1 cellular context compared by ENCODE assay signal in the genomic region with DNA sequence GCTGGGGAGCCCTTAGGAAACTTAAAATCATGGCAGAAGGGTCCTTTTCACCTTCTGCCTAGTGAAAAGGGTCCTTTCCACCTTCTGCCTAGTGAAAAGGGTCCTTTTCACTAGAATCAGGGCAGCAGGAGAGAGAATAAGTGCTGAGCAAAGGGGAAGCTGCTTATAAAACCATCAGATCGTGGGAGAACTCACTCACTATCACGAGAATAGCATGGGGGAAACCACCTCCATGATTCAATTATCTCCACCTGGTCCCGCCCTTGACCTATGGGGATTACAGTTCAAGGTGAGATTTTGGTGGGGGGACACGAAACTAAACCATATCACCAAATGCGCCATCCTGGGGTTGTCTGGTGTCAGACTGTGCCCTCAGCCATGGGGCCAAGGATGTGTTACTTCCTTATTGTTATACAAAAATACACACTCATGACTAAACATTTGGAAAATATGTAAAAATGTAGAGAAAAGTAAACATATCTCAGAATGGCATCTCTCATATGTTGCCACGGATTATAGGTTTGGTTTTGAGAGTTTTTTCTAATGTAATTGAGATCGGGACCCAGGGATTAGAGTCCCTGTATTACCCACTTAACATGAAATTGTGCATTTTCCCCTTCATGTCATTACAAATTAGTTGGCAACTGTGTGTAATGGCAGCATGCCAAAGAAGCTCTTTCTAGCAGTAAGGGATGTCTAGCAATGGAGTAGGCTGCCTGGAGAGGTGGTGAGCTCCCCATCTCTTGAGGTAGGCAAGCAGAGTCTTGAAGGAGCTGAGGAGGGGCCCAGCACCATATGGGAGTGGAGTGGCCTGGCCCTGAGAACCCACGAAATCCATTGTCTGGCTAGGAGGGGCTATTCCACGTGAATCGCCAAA.
TF ChIP-seq lines count a peak whose summit lies in the region.

No MANE protein-coding gene starts in this region.

TF ChIP-seq in GM23338, 12 proteins besides CTCF, POLR2A, EP300 and RAD21:
- TF ChIP-seq, protein P1, sequence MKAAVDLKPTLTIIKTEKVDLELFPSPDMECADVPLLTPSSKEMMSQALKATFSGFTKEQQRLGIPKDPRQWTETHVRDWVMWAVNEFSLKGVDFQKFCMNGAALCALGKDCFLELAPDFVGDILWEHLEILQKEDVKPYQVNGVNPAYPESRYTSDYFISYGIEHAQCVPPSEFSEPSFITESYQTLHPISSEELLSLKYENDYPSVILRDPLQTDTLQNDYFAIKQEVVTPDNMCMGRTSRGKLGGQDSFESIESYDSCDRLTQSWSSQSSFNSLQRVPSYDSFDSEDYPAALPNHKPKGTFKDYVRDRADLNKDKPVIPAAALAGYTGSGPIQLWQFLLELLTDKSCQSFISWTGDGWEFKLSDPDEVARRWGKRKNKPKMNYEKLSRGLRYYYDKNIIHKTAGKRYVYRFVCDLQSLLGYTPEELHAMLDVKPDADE (IDR thresholded peaks at IDR 0.05), result no peak
- TF ChIP-seq ZNF331 (CRISPR knock-in tag; IDR thresholded peaks at IDR 0.05; ENCODE audit: low read depth) (no peak), STAT1 (IDR thresholded peaks at IDR 0.05; ENCODE audit: unreplicated experiment) (no peak), EZH2 (IDR thresholded peaks at IDR 0.05; ENCODE audit: low read depth, unreplicated experiment) (no peak), JUNB (IDR thresholded peaks at IDR 0.05; ENCODE audit: unreplicated experiment) (no peak), NANOG (IDR thresholded peaks at IDR 0.05; ENCODE audit: borderline replicate concordance) (no peak), EZH2phosphoT487 (IDR thresholded peaks at IDR 0.05; ENCODE audit: unreplicated experiment) (no peak), CREB1 (CRISPR knock-in tag; IDR thresholded peaks at IDR 0.05; ENCODE audit: low read depth) (no peak), POLR2AphosphoS5 (IDR thresholded peaks at IDR 0.05; ENCODE audit: low read depth) (no peak), ZNF114 (CRISPR knock-in tag; IDR thresholded peaks at IDR 0.05) (no peak)
- TF ChIP-seq, protein P2, sequence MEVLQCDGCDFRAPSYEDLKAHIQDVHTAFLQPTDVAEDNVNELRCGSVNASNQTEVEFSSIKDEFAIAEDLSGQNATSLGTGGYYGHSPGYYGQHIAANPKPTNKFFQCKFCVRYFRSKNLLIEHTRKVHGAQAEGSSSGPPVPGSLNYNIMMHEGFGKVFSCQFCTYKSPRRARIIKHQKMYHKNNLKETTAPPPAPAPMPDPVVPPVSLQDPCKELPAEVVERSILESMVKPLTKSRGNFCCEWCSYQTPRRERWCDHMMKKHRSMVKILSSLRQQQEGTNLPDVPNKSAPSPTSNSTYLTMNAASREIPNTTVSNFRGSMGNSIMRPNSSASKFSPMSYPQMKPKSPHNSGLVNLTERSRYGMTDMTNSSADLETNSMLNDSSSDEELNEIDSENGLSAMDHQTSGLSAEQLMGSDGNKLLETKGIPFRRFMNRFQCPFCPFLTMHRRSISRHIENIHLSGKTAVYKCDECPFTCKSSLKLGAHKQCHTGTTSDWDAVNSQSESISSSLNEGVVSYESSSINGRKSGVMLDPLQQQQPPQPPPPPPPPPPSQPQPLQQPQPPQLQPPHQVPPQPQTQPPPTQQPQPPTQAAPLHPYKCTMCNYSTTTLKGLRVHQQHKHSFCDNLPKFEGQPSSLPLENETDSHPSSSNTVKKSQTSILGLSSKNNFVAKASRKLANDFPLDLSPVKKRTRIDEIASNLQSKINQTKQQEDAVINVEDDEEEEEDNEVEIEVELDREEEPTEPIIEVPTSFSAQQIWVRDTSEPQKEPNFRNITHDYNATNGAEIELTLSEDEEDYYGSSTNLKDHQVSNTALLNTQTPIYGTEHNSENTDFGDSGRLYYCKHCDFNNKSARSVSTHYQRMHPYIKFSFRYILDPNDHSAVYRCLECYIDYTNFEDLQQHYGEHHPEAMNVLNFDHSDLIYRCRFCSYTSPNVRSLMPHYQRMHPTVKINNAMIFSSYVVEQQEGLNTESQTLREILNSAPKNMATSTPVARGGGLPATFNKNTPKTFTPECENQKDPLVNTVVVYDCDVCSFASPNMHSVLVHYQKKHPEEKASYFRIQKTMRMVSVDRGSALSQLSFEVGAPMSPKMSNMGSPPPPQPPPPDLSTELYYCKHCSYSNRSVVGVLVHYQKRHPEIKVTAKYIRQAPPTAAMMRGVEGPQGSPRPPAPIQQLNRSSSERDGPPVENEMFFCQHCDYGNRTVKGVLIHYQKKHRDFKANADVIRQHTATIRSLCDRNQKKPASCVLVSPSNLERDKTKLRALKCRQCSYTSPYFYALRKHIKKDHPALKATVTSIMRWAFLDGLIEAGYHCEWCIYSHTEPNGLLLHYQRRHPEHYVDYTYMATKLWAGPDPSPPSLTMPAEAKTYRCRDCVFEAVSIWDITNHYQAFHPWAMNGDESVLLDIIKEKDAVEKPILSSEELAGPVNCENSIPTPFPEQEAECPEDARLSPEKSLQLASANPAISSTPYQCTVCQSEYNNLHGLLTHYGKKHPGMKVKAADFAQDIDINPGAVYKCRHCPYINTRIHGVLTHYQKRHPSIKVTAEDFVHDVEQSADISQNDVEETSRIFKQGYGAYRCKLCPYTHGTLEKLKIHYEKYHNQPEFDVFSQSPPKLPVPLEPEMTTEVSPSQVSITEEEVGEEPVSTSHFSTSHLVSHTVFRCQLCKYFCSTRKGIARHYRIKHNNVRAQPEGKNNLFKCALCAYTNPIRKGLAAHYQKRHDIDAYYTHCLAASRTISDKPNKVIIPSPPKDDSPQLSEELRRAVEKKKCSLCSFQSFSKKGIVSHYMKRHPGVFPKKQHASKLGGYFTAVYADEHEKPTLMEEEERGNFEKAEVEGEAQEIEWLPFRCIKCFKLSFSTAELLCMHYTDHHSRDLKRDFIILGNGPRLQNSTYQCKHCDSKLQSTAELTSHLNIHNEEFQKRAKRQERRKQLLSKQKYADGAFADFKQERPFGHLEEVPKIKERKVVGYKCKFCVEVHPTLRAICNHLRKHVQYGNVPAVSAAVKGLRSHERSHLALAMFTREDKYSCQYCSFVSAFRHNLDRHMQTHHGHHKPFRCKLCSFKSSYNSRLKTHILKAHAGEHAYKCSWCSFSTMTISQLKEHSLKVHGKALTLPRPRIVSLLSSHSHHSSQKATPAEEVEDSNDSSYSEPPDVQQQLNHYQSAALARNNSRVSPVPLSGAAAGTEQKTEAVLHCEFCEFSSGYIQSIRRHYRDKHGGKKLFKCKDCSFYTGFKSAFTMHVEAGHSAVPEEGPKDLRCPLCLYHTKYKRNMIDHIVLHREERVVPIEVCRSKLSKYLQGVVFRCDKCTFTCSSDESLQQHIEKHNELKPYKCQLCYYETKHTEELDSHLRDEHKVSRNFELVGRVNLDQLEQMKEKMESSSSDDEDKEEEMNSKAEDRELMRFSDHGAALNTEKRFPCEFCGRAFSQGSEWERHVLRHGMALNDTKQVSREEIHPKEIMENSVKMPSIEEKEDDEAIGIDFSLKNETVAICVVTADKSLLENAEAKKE (CRISPR knock-in tag; IDR thresholded peaks at IDR 0.05), result no peak
- TF ChIP-seq, protein P3, sequence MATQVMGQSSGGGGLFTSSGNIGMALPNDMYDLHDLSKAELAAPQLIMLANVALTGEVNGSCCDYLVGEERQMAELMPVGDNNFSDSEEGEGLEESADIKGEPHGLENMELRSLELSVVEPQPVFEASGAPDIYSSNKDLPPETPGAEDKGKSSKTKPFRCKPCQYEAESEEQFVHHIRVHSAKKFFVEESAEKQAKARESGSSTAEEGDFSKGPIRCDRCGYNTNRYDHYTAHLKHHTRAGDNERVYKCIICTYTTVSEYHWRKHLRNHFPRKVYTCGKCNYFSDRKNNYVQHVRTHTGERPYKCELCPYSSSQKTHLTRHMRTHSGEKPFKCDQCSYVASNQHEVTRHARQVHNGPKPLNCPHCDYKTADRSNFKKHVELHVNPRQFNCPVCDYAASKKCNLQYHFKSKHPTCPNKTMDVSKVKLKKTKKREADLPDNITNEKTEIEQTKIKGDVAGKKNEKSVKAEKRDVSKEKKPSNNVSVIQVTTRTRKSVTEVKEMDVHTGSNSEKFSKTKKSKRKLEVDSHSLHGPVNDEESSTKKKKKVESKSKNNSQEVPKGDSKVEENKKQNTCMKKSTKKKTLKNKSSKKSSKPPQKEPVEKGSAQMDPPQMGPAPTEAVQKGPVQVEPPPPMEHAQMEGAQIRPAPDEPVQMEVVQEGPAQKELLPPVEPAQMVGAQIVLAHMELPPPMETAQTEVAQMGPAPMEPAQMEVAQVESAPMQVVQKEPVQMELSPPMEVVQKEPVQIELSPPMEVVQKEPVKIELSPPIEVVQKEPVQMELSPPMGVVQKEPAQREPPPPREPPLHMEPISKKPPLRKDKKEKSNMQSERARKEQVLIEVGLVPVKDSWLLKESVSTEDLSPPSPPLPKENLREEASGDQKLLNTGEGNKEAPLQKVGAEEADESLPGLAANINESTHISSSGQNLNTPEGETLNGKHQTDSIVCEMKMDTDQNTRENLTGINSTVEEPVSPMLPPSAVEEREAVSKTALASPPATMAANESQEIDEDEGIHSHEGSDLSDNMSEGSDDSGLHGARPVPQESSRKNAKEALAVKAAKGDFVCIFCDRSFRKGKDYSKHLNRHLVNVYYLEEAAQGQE (IDR thresholded peaks at IDR 0.05; ENCODE audit: unreplicated experiment), result no peak
